14 cellular contexts compared by ENCODE assay signal in genomic region chr17:42529054-42529453, GRCh38. TPM values are rescaled to one million over a fixed set of nuclear protein-coding genes. Genes with fewer than 3 reads are reported as not detected.
DNase-seq lines count a peak whose midpoint lies in the region; ATAC-seq and TF ChIP-seq lines count a peak whose summit lies in the region.
"Had no signal": no experiment of that assay in that cellular context is flagged by ENCODE, and none has a peak within 500 bp of the region (broad histone marks: within the 10 kb centered on the region; RNA-seq: fewer than 3 reads in every experiment).

No MANE protein-coding gene starts in this region.

- CTCF ChIA-PET in Panc1 (lab: Charles Lee), result no interaction called here

- no peak overlapping the region for H4K8ac ChIP-seq in trophoblast cell (ENCODE audit: low read depth, low read length)

- no peak overlapping the region for H3K4me3 ChIP-seq in Panc1 (ENCODE audit: low read depth in 2 of 2, low read length in 2 of 2)
- no peak overlapping the region for H3K4me3 ChIP-seq in trophoblast cell (ENCODE audit: low read depth, low read length)
- H3K4me3 ChIP-seq: Peyer's patch had no signal

- H4K12ac ChIP-seq in trophoblast cell (ENCODE audit: low read depth, low read length), result no peak overlapping the region

- no peak overlapping the region for H3K23ac ChIP-seq in trophoblast cell (ENCODE audit: low read length)

- intact Hi-C loops in Panc1 (cut with micrococcal nuclease; ENCODE audit: unreplicated experiment), result loop anchor here (10.0 kb wide), 2 partner anchors 104 to 214 kb away; partner anchors contain the start of gene CAVIN1
- intact Hi-C loops in sciatic nerve (cut with DNase I), result loop anchor here (5.0 kb wide), 1 partner anchor 207 kb away; no protein-coding TSS in a partner anchor

- in situ Hi-C loops in Panc1 (cut with HindIII; ENCODE audit: low pct_unique_long_range_greater_than_20kb, low sequenced_read_pairs), result no loop called here

- no peak for TF ChIP-seq CTCF in Panc1 (IDR thresholded peaks at IDR 0.05)

- no peak overlapping the region for H3K14ac ChIP-seq in trophoblast cell (ENCODE audit: low read length)

- H4K91ac ChIP-seq in trophoblast cell (ENCODE audit: low read depth, low read length), result no peak overlapping the region

- H3K4me2 ChIP-seq in trophoblast cell (ENCODE audit: low read length), result no peak overlapping the region

- no peak overlapping the region for H2AFZ ChIP-seq in trophoblast cell (ENCODE audit: insufficient read depth, low read length, poor library complexity)

- H3K27me3 Mint-ChIP-seq in immature natural killer cell (ENCODE audit: low read depth in 3 of 3), result peaks cover 0 to 13% (median 10%) of the 10 kb centered on the region in 3 donors

- H3K18ac ChIP-seq in trophoblast cell (ENCODE audit: low read length), result no peak overlapping the region

- H2AK5ac ChIP-seq in trophoblast cell (ENCODE audit: low read length), result no peak overlapping the region

- BruUV-seq in Panc1 (replicated peaks; lab: Mats Ljungman, UMichigan), result no TSS peak

- H3K79me1 ChIP-seq in trophoblast cell (ENCODE audit: low read length), result peaks cover 5% of the 10 kb centered on the region

- H2BK12ac ChIP-seq in trophoblast cell (ENCODE audit: low read length), result no peak overlapping the region

- H3K27me3 ChIP-seq in Panc1 (ENCODE audit: control insufficient read depth, insufficient read depth, low read length) (no peaks in the 10 kb centered on the region), trophoblast cell (ENCODE audit: insufficient read depth, low read length) (no peaks in the 10 kb centered on the region)
- H3K27me3 ChIP-seq: BE2C, Peyer's patch had no signal

- DNase-seq in GF-D8 (lab: John Stamatoyannopoulos, UW) (peak; percentile 21), Panc1 (ENCODE audit: low read depth, low spot score) (no peak), immature natural killer cell (no peak), trophoblast cell (peak; percentile 84 to 85), NCI-H2081 treated with DMSO at 0.1 percent for 48 hours (lab: John Stamatoyannopoulos, UW) (no peak), sciatic nerve (ENCODE audit: low spot score) (no peak)
- DNase-seq: BE2C; CD8-positive, alpha-beta T cell; GOT3; Kasumi-1; NCI-H2029; NCI-H510A; Peyer's patch had no signal

- peak overlapping the region in 5 of 6 donors; percentile 16 to 96 (median 77) for H3K27ac Mint-ChIP-seq in immature natural killer cell

- POLR2A ChIA-PET in Panc1 (lab: Charles Lee), result no interaction called here

- H2BK120ac ChIP-seq in trophoblast cell (ENCODE audit: insufficient read depth, low read length, poor library complexity), result no peak overlapping the region

- H2BK5ac ChIP-seq in trophoblast cell (ENCODE audit: low read depth, low read length, poor library complexity), result no peak overlapping the region

- ATAC-seq in Panc1, result no peak
- no peak for ATAC-seq in HG03378 (IDR thresholded peaks at IDR 0.05; ENCODE audit: unreplicated experiment)
- ATAC-seq in sciatic nerve, result no peak
- ATAC-seq: CD8-positive, alpha-beta T cell had no signal

- peaks cover 27% of the 10 kb centered on the region for H3K4me1 ChIP-seq in Panc1 (ENCODE audit: control insufficient read depth, insufficient read depth, low read length)
- H3K4me1 ChIP-seq in trophoblast cell (ENCODE audit: control insufficient read depth in 1 of 2, insufficient read depth in 2 of 2, low read length in 2 of 2), result peaks cover 0 to 2% of the 10 kb centered on the region in 2 experiments
- H3K4me1 ChIP-seq: BE2C had no signal

- peak overlapping the region; percentile 65 for H3K27ac ChIP-seq in Panc1 (ENCODE audit: low read length)
- H3K27ac ChIP-seq in trophoblast cell (ENCODE audit: low read depth, low read length), result no peak overlapping the region

- H3K9ac ChIP-seq in trophoblast cell (ENCODE audit: low read length), result no peak overlapping the region

- H3K4me1 Mint-ChIP-seq in immature natural killer cell, result peaks cover 51 to 54% of the 10 kb centered on the region in 2 donors

- no peaks in the 10 kb centered on the region for H3K9me3 ChIP-seq in Panc1 (ENCODE audit: control insufficient read depth, insufficient read depth, low read depth, low read length)
- peaks cover 2% of the 10 kb centered on the region for H3K9me3 ChIP-seq in trophoblast cell (ENCODE audit: insufficient read depth, low read depth, low read length)
- H3K9me3 ChIP-seq: BE2C, Peyer's patch had no signal

- no peaks in the 10 kb centered on the region for H3K36me3 Mint-ChIP-seq in immature natural killer cell
- H3K36me3 Mint-ChIP-seq: CD8-positive, alpha-beta T cell had no signal

- WGBS in trophoblast cell (ENCODE audit: extremely low coverage, insufficient coverage, insufficient read length), result no CpG with 5 or more reads among the region's 3 CpGs

- no peaks in the 10 kb centered on the region for H3K79me2 ChIP-seq in trophoblast cell (ENCODE audit: control insufficient read depth, insufficient read depth, low read length, poor library complexity)

- H3K36me3 ChIP-seq in Panc1 (ENCODE audit: control insufficient read depth, insufficient read depth, low read length) (no peaks in the 10 kb centered on the region), trophoblast cell (ENCODE audit: control insufficient read depth in 1 of 2, insufficient read depth in 2 of 2, low read length in 2 of 2) (no peaks in the 10 kb centered on the region)
- H3K36me3 ChIP-seq: BE2C, Peyer's patch had no signal

- peak overlapping the region in 4 of 5 donors; percentile 21 to 89 (median 72) for H3K4me3 Mint-ChIP-seq in immature natural killer cell

- H3K4ac ChIP-seq in trophoblast cell (ENCODE audit: low read depth, low read length), result no peak overlapping the region

- no peaks in the 10 kb centered on the region for H3K9me3 Mint-ChIP-seq in immature natural killer cell
- H3K9me3 Mint-ChIP-seq: CD8-positive, alpha-beta T cell had no signal

RNA-seq across cellular contexts. Expression of gene NAGLU, which starts 7.0 kb away (rescaled TPM):
- 33.5 TPM for total RNA-seq in Panc1 (2021; ENCODE audit: unreplicated experiment)
- 26.0 TPM for polyA plus RNA-seq in Panc1 (2012; ENCODE audit: insufficient read length)
- polyA plus RNA-seq in immature natural killer cell, result 10 to 100 TPM; 28.1 to 43.5 (median 33.6) TPM
- 10.2 and 11.6 TPM in 2 replicates for polyA plus RNA-seq in trophoblast cell (2013)
- 28.8 TPM for total RNA-seq in sciatic nerve

RNA-seq across cellular contexts. Expression of gene HSD17B1, which starts 23.7 kb away (rescaled TPM):
- total RNA-seq in Panc1 (2021; ENCODE audit: unreplicated experiment), result 5.4 TPM
- 11.6 TPM for polyA plus RNA-seq in Panc1 (2012; ENCODE audit: insufficient read length)
- polyA plus RNA-seq in immature natural killer cell, result 1 to 10 TPM in 1 of 3 donors, under 1 TPM in 1, not detected in 1; 0.99 to 1.9 TPM
- 41.8 and 44.5 TPM in 2 replicates for polyA plus RNA-seq in trophoblast cell (2013)
- 2.4 TPM for total RNA-seq in sciatic nerve

RNA-seq across cellular contexts. Expression of gene COASY, which starts 32.9 kb away (rescaled TPM):
- total RNA-seq in Panc1 (2021; ENCODE audit: unreplicated experiment) (76.7 TPM), sciatic nerve (45.2 TPM)
- 71.8 TPM for polyA plus RNA-seq in Panc1 (2012; ENCODE audit: insufficient read length)
- polyA plus RNA-seq in immature natural killer cell, result 100 to 1,000 TPM in 1 of 3 donors, 10 to 100 TPM in 2; 54.1 to 136 (median 72.5) TPM
- 136 and 137 TPM in 2 replicates for polyA plus RNA-seq in trophoblast cell (2013)

RNA-seq across cellular contexts. Expression of gene MLX, which starts 37.8 kb away (rescaled TPM):
- total RNA-seq in Panc1 (2021; ENCODE audit: unreplicated experiment) (35.8 TPM), sciatic nerve (26.6 TPM)
- polyA plus RNA-seq in Panc1 (2012; ENCODE audit: insufficient read length), result 42.3 TPM
- polyA plus RNA-seq in immature natural killer cell, result 10 to 100 TPM; 25.0 to 41.0 (median 30.5) TPM
- polyA plus RNA-seq in trophoblast cell (2013), result 37.8 and 38.0 TPM in 2 replicates

RNA-seq across cellular contexts. Expression of gene PSMC3IP, which starts 48.5 kb away (rescaled TPM):
- 19.2 TPM for total RNA-seq in Panc1 (2021; ENCODE audit: unreplicated experiment)
- polyA plus RNA-seq in Panc1 (2012; ENCODE audit: insufficient read length), result 9.5 TPM
- polyA plus RNA-seq in immature natural killer cell, result 1 to 10 TPM in 2 of 3 donors, under 1 TPM in 1; 0.91 to 3.0 (median 1.5) TPM
- polyA plus RNA-seq in trophoblast cell (2013), result 15.2 and 16.2 TPM in 2 replicates
- total RNA-seq in sciatic nerve, result 5.9 TPM

Comparison
In these comparisons a context has a peak if more than half of its experiments do, and no peak if none do; other contexts are left out.
1. DNase-seq: peak in GF-D8 (single experiment) and trophoblast cell (2 of 2); none in Panc1 (single experiment), immature natural killer cell (0 of 3), NCI-H2081 treated with DMSO at 0.1 percent for 48 hours (single experiment) and sciatic nerve (single experiment).